8 cellular contexts compared by ENCODE assay signal in the genomic region with DNA sequence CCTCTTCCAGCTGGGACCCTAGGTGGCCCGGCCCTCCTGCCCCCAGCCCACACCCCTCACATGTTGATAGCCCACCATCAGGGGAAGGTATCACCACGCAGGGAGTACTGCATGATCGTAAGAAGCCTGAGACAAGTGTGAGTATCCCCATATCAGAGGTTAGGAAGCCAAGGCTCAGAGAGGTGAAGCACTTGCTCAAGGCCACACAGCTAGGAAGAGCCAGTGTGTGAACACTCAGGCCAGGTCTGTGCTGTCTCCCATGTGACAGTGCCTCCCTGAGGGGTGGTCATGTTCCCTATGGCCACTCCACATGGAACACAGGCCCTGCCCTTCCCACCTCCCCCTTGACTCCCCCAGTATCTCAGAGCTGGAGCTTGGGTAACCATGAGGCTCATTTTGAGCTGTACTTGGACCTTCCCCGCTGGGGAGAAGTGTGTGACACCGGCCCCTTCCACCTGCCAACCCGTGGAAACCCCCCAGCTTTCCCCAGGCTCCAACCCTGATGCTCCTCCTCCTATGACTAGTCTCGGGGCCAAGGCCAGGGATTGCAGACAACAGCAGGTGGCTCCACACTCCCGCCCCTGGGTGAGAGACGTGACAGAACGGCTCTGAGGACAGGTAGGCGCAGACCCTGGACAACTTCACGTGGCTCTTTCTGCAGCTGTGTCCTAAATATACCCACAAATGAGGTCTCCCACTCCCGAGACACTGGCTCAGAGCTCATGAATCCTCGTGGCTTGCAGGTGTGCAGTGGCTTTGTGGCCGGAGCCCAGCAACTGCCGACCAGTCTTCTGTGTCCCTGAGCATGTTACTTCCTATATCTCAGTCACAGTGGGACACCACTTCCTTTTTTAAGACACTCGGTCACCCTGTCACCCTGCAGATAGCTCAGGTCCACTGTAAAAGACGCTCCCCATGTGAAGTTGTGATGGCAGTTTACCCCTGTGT.
DNase-seq lines count a peak whose midpoint lies in the region; ATAC-seq and TF ChIP-seq lines count a peak whose summit lies in the region.

No MANE protein-coding gene starts in this region.

- ATAC-seq in GM19452 (IDR thresholded peaks at IDR 0.05; ENCODE audit: unreplicated experiment) (peak; percentile 85), HG03457 (IDR thresholded peaks at IDR 0.05; ENCODE audit: unreplicated experiment) (peak; percentile 81)

- H3K27ac ChIP-seq in skin epidermis = peak overlapping the region in 12 of 21 experiments; percentile 2 to 65 (median 44)

- DNase-seq in GM12865 (ENCODE audit: low read depth) (peak; percentile 91), hypothalamus (lab: John Stamatoyannopoulos, UW) (no peak), hippocampal formation (lab: John Stamatoyannopoulos, UW) (no peak), GM03348 (ENCODE audit: low spot score) (no peak)
- DNase-seq in activated CD8-positive, alpha-beta memory T cell treated with anti-CD3 and anti-CD28 coated beads, Interleukin-2, amount 50 U/mL, for 48 hours = peak; percentile 65

- H3K4me3 ChIP-seq in GM12865 (ENCODE audit: low read depth, low read length) (no peak overlapping the region; the same call in 1 of the 2 replicates), skin epidermis (no peak overlapping the region)

- peak; percentile 56 for TF ChIP-seq CTCF in GM12865 (IDR thresholded peaks at IDR 0.05; ENCODE audit: insufficient read depth, low read depth, low read length, missing control alignments)

Comparison
In these comparisons a context has a peak if more than half of its experiments do, and no peak if none do; other contexts are left out.
1. DNase-seq: peak in GM12865 (single experiment) and activated CD8-positive, alpha-beta memory T cell treated with anti-CD3 and anti-CD28 coated beads, Interleukin-2, amount 50 U/mL, for 48 hours (single experiment); none in hypothalamus (0 of 51), hippocampal formation (0 of 2) and GM03348 (single experiment).